8 cellular contexts compared by ENCODE assay signal in the genomic region with DNA sequence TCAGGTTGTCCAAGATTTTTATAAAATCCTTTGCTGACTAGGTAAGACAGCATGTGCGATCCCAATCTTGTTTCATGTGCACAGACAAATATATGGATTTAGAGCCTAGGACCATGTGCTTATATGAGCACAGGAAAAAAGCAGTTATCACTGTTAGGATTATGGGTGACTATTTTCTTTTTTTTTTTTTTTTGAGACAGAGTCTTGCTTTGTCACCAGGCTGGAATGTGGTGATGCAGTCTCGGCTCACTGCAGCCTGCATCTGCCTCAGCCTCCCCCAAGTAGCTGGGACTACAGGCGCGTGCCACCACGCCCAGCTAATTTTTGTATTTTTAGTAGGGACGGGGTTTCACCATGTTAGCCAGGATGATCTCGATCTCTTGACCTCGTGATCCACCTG. TPM values are rescaled to one million over a fixed set of nuclear protein-coding genes. Genes with fewer than 3 reads are reported as not detected.
A peak's percentile ranks its signal among the peaks of the same experiment; 100 is the strongest.
DNase-seq lines count a peak whose midpoint lies in the region; ATAC-seq, FAIRE-seq and TF ChIP-seq lines count a peak whose summit lies in the region.
"Not testable (repeated sequence)": the region's sequence is repeated elsewhere in the genome, so short reads cannot be mapped to it uniquely, and the experiment has no call there.

No MANE protein-coding gene starts in this region.

- H3K79me1 ChIP-seq in IMR-90 (ENCODE audit: low read depth in 1 of 2, low read length in 2 of 2): peaks cover 22 to 49% of the 10 kb centered on the region in 2 experiments

- not testable (repeated sequence) for H2AK5ac ChIP-seq in IMR-90 (ENCODE audit: low read depth, low read length)

- TF ChIP-seq POLR2A in IMR-90 (IDR thresholded peaks at IDR 0.05; ENCODE audit: low read depth, low read length); K562 (conservative IDR thresholded peaks at IDR 0.05): not testable (repeated sequence)

- H3K4ac ChIP-seq in IMR-90 (ENCODE audit: low read depth, low read length): 0 out of 2 replicates have a peak overlapping the region, but pooled peaks have one; percentile 26

- not testable (repeated sequence) for FAIRE-seq in K562 (lab: Jason Lieb, UNC)

- H3K56ac ChIP-seq in IMR-90 (ENCODE audit: extremely low read depth, insufficient read depth, low read length): not testable (repeated sequence)

- not testable (repeated sequence) for TF ChIP-seq RAD21 in IMR-90 (IDR thresholded peaks at IDR 0.05; ENCODE audit: low read length); K562 (CRISPR knock-in tag; conservative IDR thresholded peaks at IDR 0.05 in 1 of 2, IDR thresholded peaks at IDR 0.05 in 1 of 2)

- H2BK120ac ChIP-seq in IMR-90 (ENCODE audit: low read depth, low read length): not testable (repeated sequence)

- peak; percentile 83 for ATAC-seq in IMR-90 (ENCODE audit: low read depth)
- ATAC-seq in RWPE2 (ENCODE audit: low read depth): peak; percentile 63
- peak; percentile 4; the same call in 2 of the 3 replicates for ATAC-seq in K562

- H2BK20ac ChIP-seq in IMR-90 (ENCODE audit: low read depth, low read length): peak overlapping the region; percentile 46; the same call in 1 of the 2 replicates

- H4K91ac ChIP-seq in IMR-90 (ENCODE audit: insufficient read depth, low read depth, low read length): not testable (repeated sequence)

- H3K27ac ChIP-seq in IMR-90 (ENCODE audit: insufficient read depth, low read length); RWPE2 (ENCODE audit: poor library complexity, severe bottlenecking); K562 (ENCODE audit: extremely low read depth, low read depth, low read length): not testable (repeated sequence)
- H3K27ac ChIP-seq in fibroblast of lung (ENCODE audit: insufficient read depth, low read length): peak overlapping the region; percentile 2

- not testable (repeated sequence) for TF ChIP-seq CTCF in IMR-90 (conservative IDR thresholded peaks at IDR 0.05; ENCODE audit: low read depth, low read length); RWPE2 (IDR thresholded peaks at IDR 0.05; ENCODE audit: poor library complexity, severe bottlenecking); K562 (IDR thresholded peaks at IDR 0.05 in 2 of 3, conservative IDR thresholded peaks at IDR 0.05 in 1 of 3; ENCODE audit: insufficient read depth in 2 of 3, low read depth in 1 of 3, low read length in 3 of 3); fibroblast of lung (conservative IDR thresholded peaks at IDR 0.05 in 1 of 2, IDR thresholded peaks at IDR 0.05 in 1 of 2; ENCODE audit: low read depth in 1 of 2, low read length in 2 of 2)

- not testable (repeated sequence) for TF ChIP-seq EP300 in K562 (IDR thresholded peaks at IDR 0.05; ENCODE audit: low read length)

- no CpG with 5 or more reads among the region's 8 CpGs for WGBS in IMR-90 (ENCODE audit: extremely low coverage in 2 of 2, insufficient read length in 1 of 2), 2 experiments
- WGBS in K562 (ENCODE audit: insufficient coverage, low coverage, missing lambda C conversion rate): 82% methylated on average over 8 of the region's 8 CpGs

- H3K79me2 ChIP-seq in K562 (ENCODE audit: control insufficient read depth, insufficient read depth, low read length) (peaks cover 98% of the 10 kb centered on the region), fibroblast of lung (ENCODE audit: control insufficient read depth, insufficient read depth, low read length) (peaks cover 36% of the 10 kb centered on the region)

- not testable (repeated sequence) for H3K4me1 ChIP-seq in IMR-90 (ENCODE audit: control insufficient read depth, insufficient read depth, low read length); RWPE2 (ENCODE audit: insufficient read depth, poor library complexity, severe bottlenecking); fibroblast of lung (ENCODE audit: control insufficient read depth, extremely low read depth, insufficient read depth, low read length)
- H3K4me1 ChIP-seq in K562 (replicated peaks in 1 of 2; ENCODE audit: control insufficient read depth in 2 of 2, insufficient read depth in 2 of 2, low read length in 2 of 2): peaks cover 18 to 41% of the 10 kb centered on the region in 2 experiments; a peak in 4 of 5 replicates

- dilution Hi-C loops in IMR-90 (cut with HindIII; ENCODE audit: low sequenced_read_pairs, unreplicated experiment): not testable (repeated sequence)

- H3K9me3 ChIP-seq in IMR-90 (ENCODE audit: control insufficient read depth, insufficient read depth, low read length); RWPE2 (ENCODE audit: severe bottlenecking); K562 (replicated peaks; ENCODE audit: control insufficient read depth, insufficient read depth, low read depth, low read length); fibroblast of lung (ENCODE audit: control insufficient read depth, insufficient read depth, low read depth, low read length): not testable (repeated sequence)

- CTCF ChIA-PET in IMR-90 (lab: Yijun Ruan, JAX): interaction anchor here (0.7 kb wide), 1 partner anchor 159 kb away, joined by 3 read pairs; no protein-coding TSS in a partner anchor
- CTCF ChIA-PET in K562 (lab: Yijun Ruan, JAX; ENCODE audit: low intra/inter-chr PET ratio): not testable (repeated sequence)

- BruUV-seq in IMR-90 (replicated peaks; lab: Mats Ljungman, UMichigan); K562 (replicated peaks; lab: Mats Ljungman, UMichigan): not testable (repeated sequence)

- 0 out of 2 replicates have a peak overlapping the region, but pooled peaks have one; percentile 40 for H3K14ac ChIP-seq in IMR-90 (replicated peaks; ENCODE audit: low read depth, low read length)

- not testable (repeated sequence) for H3K4me3 ChIP-seq in IMR-90 (ENCODE audit: insufficient read depth, low read depth, low read length); RWPE2 (ENCODE audit: severe bottlenecking); K562; fibroblast of lung (replicated peaks in 1 of 4; ENCODE audit: control extremely low read depth in 1 of 4, insufficient read depth in 1 of 4, low read depth in 3 of 4, low read length in 4 of 4)

- 0 out of 4 replicates have a peak overlapping the region, but pooled peaks of 1 of the 2 experiments have one; percentile 36 for H4K8ac ChIP-seq in IMR-90 (ENCODE audit: low read depth in 2 of 2, low read length in 2 of 2)

- peak; percentile 34 for DNase-seq in AG08395 (ENCODE audit: low spot score)
- peak; percentile 14 for DNase-seq in ELF-1 (ENCODE audit: low read depth, low spot score)
- DNase-seq in IMR-90: peak; percentile 84
- not testable (repeated sequence) for DNase-seq in RWPE2 (ENCODE audit: low spot score); K562 (ENCODE audit: extremely low read depth in 1 of 4, low spot score in 3 of 4)
- DNase-seq in fibroblast of lung (ENCODE audit: low read depth in 2 of 2): peak; percentile 59 to 79
- peak; percentile 83 for DNase-seq in iris pigment epithelial cell (ENCODE audit: low read depth)
- DNase-seq in renal cortical epithelial cell (ENCODE audit: low read depth): peak; percentile 63

- not testable (repeated sequence) for H3K9ac ChIP-seq in IMR-90 (ENCODE audit: low read depth, low read length); K562 (ENCODE audit: insufficient read depth in 1 of 2, low read depth in 2 of 2, low read length in 2 of 2); fibroblast of lung (ENCODE audit: insufficient read depth, low read length)

- H2BK5ac ChIP-seq in IMR-90 (ENCODE audit: low read depth, low read length, poor library complexity, severe bottlenecking): peak overlapping the region; percentile 60

- not testable (repeated sequence) for H2AK9ac ChIP-seq in IMR-90 (replicated peaks; ENCODE audit: low read depth, low read length, poor library complexity)

- H3K23ac ChIP-seq in IMR-90 (ENCODE audit: low read depth, low read length): not testable (repeated sequence)

- H3K18ac ChIP-seq in IMR-90 (ENCODE audit: low read depth, low read length): not testable (repeated sequence)

- peaks cover 15% of the 10 kb centered on the region; the same call in 1 of the 2 replicates for H4K20me1 ChIP-seq in IMR-90 (ENCODE audit: insufficient read depth, low read length)
- H4K20me1 ChIP-seq in K562 (replicated peaks; ENCODE audit: control insufficient read depth, insufficient read depth, low read length); fibroblast of lung (ENCODE audit: control insufficient read depth, extremely low read depth, insufficient read depth, low read length): not testable (repeated sequence)

- H2AFZ ChIP-seq in IMR-90 (replicated peaks; ENCODE audit: low read length, poor library complexity); K562 (ENCODE audit: low read depth, low read length); fibroblast of lung (ENCODE audit: low read length): not testable (repeated sequence)

- not testable (repeated sequence) for H4K5ac ChIP-seq in IMR-90 (ENCODE audit: low read depth, low read length)

- H2BK15ac ChIP-seq in IMR-90 (ENCODE audit: low read depth, low read length): not testable (repeated sequence)

- intact Hi-C loops in IMR-90 (cut with micrococcal nuclease); K562 (cut with micrococcal nuclease): not testable (repeated sequence)

- not testable (repeated sequence) for H3K9me1 ChIP-seq in IMR-90 (ENCODE audit: insufficient read depth, low read length); K562 (ENCODE audit: control insufficient read depth, insufficient read depth, low read length)

- H3K4me2 ChIP-seq in IMR-90 (ENCODE audit: low read depth, low read length); K562 (ENCODE audit: insufficient read depth, low read length); fibroblast of lung (ENCODE audit: extremely low read depth, insufficient read depth, low read length): not testable (repeated sequence)

- H3K27me3 ChIP-seq in IMR-90 (ENCODE audit: control insufficient read depth, insufficient read depth, low read length); RWPE2 (ENCODE audit: insufficient read depth, poor library complexity, severe bottlenecking); K562 (ENCODE audit: control insufficient read depth in 2 of 2, insufficient read depth in 2 of 2, low read length in 2 of 2); fibroblast of lung (ENCODE audit: control insufficient read depth, insufficient read depth, low read length): not testable (repeated sequence)

- not testable (repeated sequence) for H3K36me3 ChIP-seq in IMR-90 (ENCODE audit: control insufficient read depth, insufficient read depth, low read length); RWPE2 (ENCODE audit: low read depth); fibroblast of lung (ENCODE audit: control insufficient read depth, insufficient read depth, low read length)
- H3K36me3 ChIP-seq in K562 (ENCODE audit: control insufficient read depth, insufficient read depth, low read length): peaks cover 53% of the 10 kb centered on the region; the same call in 1 of the 3 replicates

- POLR2A ChIA-PET in IMR-90 (lab: Charles Lee; ENCODE audit: unreplicated experiment) (interaction anchor here (0.6 kb wide), 1 partner anchor 22 kb away, joined by 6 read pairs; no protein-coding TSS in a partner anchor), K562 (lab: Yijun Ruan, JAX) (interaction anchor here (0.5 to 2.3 kb wide), 4 partner anchors 10 to 897 kb away, joined by 3 to 11 read pairs (median 4); no protein-coding TSS in a partner anchor)

- in situ Hi-C loops in IMR-90 (cut with MboI; ENCODE audit: low sequenced_read_pairs); K562 (cut with MboI): not testable (repeated sequence)

RNA-seq across cellular contexts. Expression of gene TBPL1, which starts 14.8 kb away (rescaled TPM):
- total RNA-seq in IMR-90 (2012; rRNA removed) (25.6 and 38.3 TPM in 2 replicates), K562 (2014; rRNA removed) (78.1 and 103 TPM in 2 replicates), K562 (2014; rRNA removed; fragmentation: Illumina TruSeq; extraction: Trizol) (130 and 152 TPM in 2 replicates), K562 (2015; rRNA removed; fragmentation: Illumina TruSeq; extraction: Trizol) (93.9 and 100 TPM in 2 replicates), K562 (2021) (117 and 122 TPM in 2 replicates), fibroblast of lung (15.4 and 18.8 TPM in 2 replicates), renal cortical epithelial cell (16.5 and 23.5 TPM in 2 replicates)
- polyA plus RNA-seq in IMR-90 (2012; rRNA removed) (32.5 and 34.0 TPM in 2 replicates), K562 (2011; rRNA removed) (97.4 and 152 TPM in 2 replicates), K562 (2014; fragmentation: Illumina TruSeq; extraction: Trizol) (99.2 and 119 TPM in 2 replicates), K562 (2014; fragmentation: Nextera tagmentation; extraction: Ambion mirVana) (100 to 1,000 TPM; 107 to 147 TPM), K562 (2014; rRNA removed) (105 and 172 TPM in 2 replicates), fibroblast of lung (37.6 and 47.8 TPM in 2 replicates)
- 6.6 and 14.8 TPM in 2 replicates for polyA plus RNA-seq in IMR-90 (2012; cell fraction: cytosol; rRNA removed)
- polyA plus RNA-seq in IMR-90 (2012; cell fraction: nucleus; rRNA removed; ENCODE audit: low replicate concordance): 7.1 and 25.3 TPM in 2 replicates
- 34.2 and 47.0 TPM in 2 replicates for total RNA-seq in K562 (2011; cell fraction: chromatin; rRNA removed; ENCODE audit: low replicate concordance)
- 15.3 and 15.9 TPM in 2 replicates for total RNA-seq in K562 (2011; cell fraction: nucleolus; rRNA removed)
- 30.6 and 43.0 TPM in 2 replicates for total RNA-seq in K562 (2011; cell fraction: nucleoplasm; rRNA removed)
- 36.3 and 53.2 TPM in 2 replicates for polyA plus RNA-seq in K562 (2011; cell fraction: cytosol; rRNA removed)
- polyA plus RNA-seq in K562 (2011; cell fraction: nucleus; rRNA removed): 72.5 and 93.1 TPM in 2 replicates
- polyA plus RNA-seq in K562 (2012): 112 and 178 TPM in 2 replicates
- polyA minus RNA-seq in K562 (2011; rRNA and poly(A)+ RNA removed): 67.4 and 91.3 TPM in 2 replicates
- 29.2 and 63.0 TPM in 2 replicates for polyA minus RNA-seq in K562 (2011; cell fraction: cytosol; rRNA and poly(A)+ RNA removed)
- polyA minus RNA-seq in K562 (2011; cell fraction: nucleus; rRNA and poly(A)+ RNA removed): 16.3 and 20.2 TPM in 2 replicates
- 32.6 and 38.6 TPM in 2 replicates for polyA plus RNA-seq in fibroblast of lung (2012)
- polyA minus RNA-seq in fibroblast of lung (ENCODE audit: low replicate concordance): 0.39 and 2.2 TPM in 2 replicates

Comparison
In these comparisons a context has a peak if more than half of its experiments do, and no peak if none do; other contexts are left out.
1. ATAC-seq: peak in every context shown above with its lines; median percentile 83 in IMR-90; 63 in RWPE2; 4 in K562.